ENCODE assay signal across 8 cellular contexts in the genomic region with DNA sequence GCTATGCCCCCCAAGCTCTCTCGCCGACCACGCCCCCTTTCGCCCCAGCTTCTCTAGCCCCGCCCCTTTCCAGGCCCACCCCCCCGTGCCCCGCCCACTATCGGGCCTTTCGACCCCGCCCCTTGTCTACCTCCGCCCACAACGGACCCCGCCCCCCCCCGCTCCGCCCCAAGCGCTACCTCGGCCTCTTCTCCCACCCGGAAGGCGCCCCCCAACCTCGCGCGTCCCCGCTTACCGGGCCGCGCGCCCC. TPM values are rescaled to one million over a fixed set of nuclear protein-coding genes. Genes with fewer than 3 reads are reported as not detected.
DNase-seq lines count a peak whose midpoint lies in the region; ATAC-seq and TF ChIP-seq lines count a peak whose summit lies in the region.

No MANE protein-coding gene starts in this region.

- no peaks in the 10 kb centered on the region for H3K27me3 ChIP-seq in NT2/D1 (ENCODE audit: insufficient read depth, insufficient read length)
- H3K27me3 ChIP-seq in naive thymus-derived CD4-positive, alpha-beta T cell (ENCODE audit: control insufficient read depth in 2 of 2, insufficient read depth in 2 of 2, low read length in 2 of 2), result no peaks in the 10 kb centered on the region

- H3K4me1 ChIP-seq in NT2/D1 (ENCODE audit: insufficient read depth, insufficient read length), result peaks cover 14% of the 10 kb centered on the region
- peaks cover 62 to 64% of the 10 kb centered on the region in 2 donors for H3K4me1 ChIP-seq in naive thymus-derived CD4-positive, alpha-beta T cell (ENCODE audit: control insufficient read depth in 2 of 2, insufficient read depth in 2 of 2, low read length in 2 of 2)

- H3K9me3 ChIP-seq in NT2/D1 (ENCODE audit: insufficient read depth, low read length), result no peaks in the 10 kb centered on the region
- no peaks in the 10 kb centered on the region for H3K9me3 ChIP-seq in naive thymus-derived CD4-positive, alpha-beta T cell (ENCODE audit: control insufficient read depth in 2 of 3, low read length in 3 of 3)

- POLR2A ChIA-PET in naive thymus-derived CD4-positive, alpha-beta T cell (lab: Charles Lee), result interaction anchor here (0.7 to 4.4 kb wide), 21 partner anchors 9 to 424 kb away, joined by 3 to 37 read pairs (median 5); partner anchors contain the start of genes B3GALT4, CUTA, HSD17B8 and PFDN6

- H3K4me3 Mint-ChIP-seq in endothelial cell (ENCODE audit: unreplicated experiment), result peak overlapping the region; percentile 88
- peak overlapping the region; percentile 77 to 100 (median 100) for H3K4me3 Mint-ChIP-seq in naive thymus-derived CD4-positive, alpha-beta T cell

- peak overlapping the region; percentile 99 for H3K27ac ChIP-seq in naive thymus-derived CD4-positive, alpha-beta T cell (ENCODE audit: low read depth, low read length)

- no peaks in the 10 kb centered on the region for H3K9me3 Mint-ChIP-seq in endothelial cell (ENCODE audit: unreplicated experiment)
- peaks cover 0 to 3% (median 0%) of the 10 kb centered on the region in 11 donors for H3K9me3 Mint-ChIP-seq in naive thymus-derived CD4-positive, alpha-beta T cell

- no peak overlapping the region for H3K27ac Mint-ChIP-seq in endothelial cell (ENCODE audit: unreplicated experiment)
- H3K27ac Mint-ChIP-seq in naive thymus-derived CD4-positive, alpha-beta T cell, result peak overlapping the region; percentile 80 to 99 (median 97)

- H3K4me3 ChIP-seq in NT2/D1 (ENCODE audit: insufficient read length, low read depth), result peak overlapping the region; percentile 25
- H3K4me3 ChIP-seq in naive thymus-derived CD4-positive, alpha-beta T cell (ENCODE audit: low read length), result peak overlapping the region; percentile 97

- peaks cover 12% of the 10 kb centered on the region for H3K27me3 Mint-ChIP-seq in endothelial cell (ENCODE audit: unreplicated experiment)
- H3K27me3 Mint-ChIP-seq in naive thymus-derived CD4-positive, alpha-beta T cell, result no peaks in the 10 kb centered on the region

- TF ChIP-seq CTCF in endothelial cell (IDR thresholded peaks at IDR 0.05; ENCODE audit: unreplicated experiment), result no peak

- DNase-seq in COLO829 (ENCODE audit: low spot score), result peak; percentile 54
- no peak for DNase-seq in NT2/D1 (ENCODE audit: low read depth, low spot score)
- DNase-seq in endothelial cell (ENCODE audit: low spot score), result no peak
- no peak for DNase-seq in naive thymus-derived CD4-positive, alpha-beta T cell
- DNase-seq in activated gamma-delta T cell treated with Interleukin-2 at 50 U/mL for 16 hours, result no peak
- no peak for DNase-seq in NCI-H187 (lab: John Stamatoyannopoulos, UW)
- no peak for DNase-seq in NCI-H2107 (lab: John Stamatoyannopoulos, UW)

- peaks cover 30% of the 10 kb centered on the region for H3K36me3 Mint-ChIP-seq in endothelial cell (ENCODE audit: low read depth, unreplicated experiment)
- H3K36me3 Mint-ChIP-seq in naive thymus-derived CD4-positive, alpha-beta T cell, result peaks cover 8 to 53% (median 18%) of the 10 kb centered on the region in 5 donors

- intact Hi-C loops in naive thymus-derived CD4-positive, alpha-beta T cell (cut with micrococcal nuclease), result loop anchor here (1.0 to 10.0 kb wide), 7 partner anchors 28 to 917 kb away; partner anchors contain the start of genes B3GALT4 (in 1 of the 2), HMGA1 (in 1 of the 2), KIFC1 (in 1 of the 2) and PFDN6 (in 1 of the 2)

- H3K4me1 Mint-ChIP-seq in endothelial cell (ENCODE audit: unreplicated experiment), result peaks cover 54% of the 10 kb centered on the region
- H3K4me1 Mint-ChIP-seq in naive thymus-derived CD4-positive, alpha-beta T cell, result peaks cover 56 to 87% (median 77%) of the 10 kb centered on the region in 7 donors

- H3K9ac ChIP-seq in NT2/D1 (ENCODE audit: insufficient read length, low read depth), result no peak overlapping the region

- CTCF ChIA-PET in naive thymus-derived CD4-positive, alpha-beta T cell (lab: Charles Lee), result interaction anchor here (0.8 to 1.8 kb wide), 6 partner anchors 17 to 137 kb away, joined by 3 to 6 read pairs (median 4); partner anchors contain the start of genes B3GALT4, RGL2 and ZBTB9

- peaks cover 49% of the 10 kb centered on the region for H3K36me3 ChIP-seq in NT2/D1 (ENCODE audit: insufficient read depth, insufficient read length, low read length)
- peaks cover 13 to 41% (median 22%) of the 10 kb centered on the region in 3 experiments for H3K36me3 ChIP-seq in naive thymus-derived CD4-positive, alpha-beta T cell (ENCODE audit: control insufficient read depth in 2 of 3, insufficient read depth in 3 of 3, low read length in 3 of 3)

- ATAC-seq in naive thymus-derived CD4-positive, alpha-beta T cell, result peak; percentile 1
- no peak for ATAC-seq in HG02885 (IDR thresholded peaks at IDR 0.05; ENCODE audit: poor library complexity, unreplicated experiment)

RNA-seq across cellular contexts. Expression of gene ZBTB22, which starts 0.2 kb away (rescaled TPM):
- total RNA-seq in endothelial cell (ENCODE audit: unreplicated experiment), result 16.9 TPM
- 10 to 100 TPM; 15.5 to 30.1 (median 20.5) TPM for total RNA-seq in naive thymus-derived CD4-positive, alpha-beta T cell
- polyA plus RNA-seq in naive thymus-derived CD4-positive, alpha-beta T cell, result 10 to 100 TPM; 15.6 TPM

RNA-seq across cellular contexts. Expression of gene TAPBP, which starts 3.5 kb away (rescaled TPM):
- total RNA-seq in endothelial cell (ENCODE audit: unreplicated experiment), result 57.1 TPM
- total RNA-seq in naive thymus-derived CD4-positive, alpha-beta T cell, result 100 to 1,000 TPM; 196 to 386 (median 240) TPM
- 100 to 1,000 TPM; 296 to 334 TPM for polyA plus RNA-seq in naive thymus-derived CD4-positive, alpha-beta T cell

RNA-seq across cellular contexts. Expression of gene DAXX, which starts 5.4 kb away (rescaled TPM):
- 49.6 TPM for total RNA-seq in endothelial cell (ENCODE audit: unreplicated experiment)
- total RNA-seq in naive thymus-derived CD4-positive, alpha-beta T cell, result 10 to 100 TPM; 36.4 to 81.6 (median 79.6) TPM
- 100 to 1,000 TPM in 1 of 2 donors, 10 to 100 TPM in 1; 69.4 to 133 TPM for polyA plus RNA-seq in naive thymus-derived CD4-positive, alpha-beta T cell

RNA-seq across cellular contexts. Expression of gene RGL2, which starts 18.6 kb away (rescaled TPM):
- total RNA-seq in endothelial cell (ENCODE audit: unreplicated experiment), result 167 TPM
- total RNA-seq in naive thymus-derived CD4-positive, alpha-beta T cell, result 10 to 100 TPM; 45.7 to 76.8 (median 67.4) TPM
- polyA plus RNA-seq in naive thymus-derived CD4-positive, alpha-beta T cell, result 10 to 100 TPM in 1 of 2 donors, 1 to 10 TPM in 1; 4.1 to 11.5 TPM

RNA-seq across cellular contexts. Expression of gene PFDN6, which starts 27.9 kb away (rescaled TPM):
- total RNA-seq in endothelial cell (ENCODE audit: unreplicated experiment), result 33.3 TPM
- 10 to 100 TPM; 14.6 to 73.2 (median 35.5) TPM for total RNA-seq in naive thymus-derived CD4-positive, alpha-beta T cell
- polyA plus RNA-seq in naive thymus-derived CD4-positive, alpha-beta T cell, result 10 to 100 TPM; 26.5 to 36.3 TPM
